1 cellular context compared by ENCODE assay signal in the genomic region with DNA sequence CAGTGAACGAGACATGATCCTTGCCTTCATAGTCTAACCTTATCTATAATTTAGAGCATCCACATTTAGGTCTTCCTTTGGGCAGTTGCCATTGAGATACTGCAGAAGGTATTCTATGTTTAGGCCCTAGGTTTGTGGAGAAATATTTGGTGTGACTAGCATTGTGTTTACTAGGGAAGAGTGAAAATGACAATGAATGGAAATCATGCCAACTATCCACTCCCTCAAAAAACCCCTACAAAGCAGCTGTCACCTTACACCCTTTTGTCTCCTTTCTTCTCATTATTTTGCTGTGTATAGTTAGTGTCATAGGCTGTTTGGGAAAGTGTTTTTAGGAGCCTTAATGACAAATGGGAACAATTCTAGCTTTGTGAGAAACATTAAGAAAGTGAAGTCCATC.
TF ChIP-seq lines count a peak whose summit lies in the region.

No MANE protein-coding gene starts in this region.

TF ChIP-seq in neural cell, 6 proteins besides CTCF, POLR2A, EP300 and RAD21 (continued from another document):
- TF ChIP-seq REST (IDR thresholded peaks at IDR 0.05; ENCODE audit: borderline replicate concordance), result no peak
- TF ChIP-seq TAF1 (IDR thresholded peaks at IDR 0.05; ENCODE audit: low read depth), result no peak
TF ChIP-seq in neural cell: peak in this region for 0.
